Comparison of ENCODE assay signal across 8 cellular contexts in genomic region chr11:57499413-57499982, GRCh38. TPM values are rescaled to one million over a fixed set of nuclear protein-coding genes. Genes with fewer than 3 reads are reported as not detected.
DNase-seq lines count a peak whose midpoint lies in the region; ATAC-seq and TF ChIP-seq lines count a peak whose summit lies in the region.

No MANE protein-coding gene starts in this region.

- no peaks in the 10 kb centered on the region for H3K27me3 ChIP-seq in spleen (replicated peaks in 1 of 7)

- H3K4me3 Mint-ChIP-seq in dendritic cell treated with granulocyte-macrophage colony-stimulating factor and Interleukin-4, amounts not matched to agents 40 ng/mL and 50 ng/mL, for 4 days = peak overlapping the region; percentile 33

- peak overlapping the region in 5 of 8 donors; percentile 6 to 56 (median 15) for H3K4me3 ChIP-seq in spleen

- peak in 3 of 11 experiments; percentile 9 to 44 (median 43) for TF ChIP-seq CTCF in spleen (IDR thresholded peaks at IDR 0.05 in 8 of 11, conservative IDR thresholded peaks at IDR 0.05 in 3 of 11)

- peaks cover 9% of the 10 kb centered on the region for H3K4me1 Mint-ChIP-seq in dendritic cell treated with granulocyte-macrophage colony-stimulating factor and Interleukin-4, amounts not matched to agents 40 ng/mL and 50 ng/mL, for 4 days (ENCODE audit: low read depth)

- no peaks in the 10 kb centered on the region for H3K9me3 ChIP-seq in spleen

- peaks cover 0 to 45% (median 0%) of the 10 kb centered on the region in 6 donors for H3K36me3 ChIP-seq in spleen

- peak overlapping the region; percentile 26 for H3K27ac Mint-ChIP-seq in dendritic cell treated with granulocyte-macrophage colony-stimulating factor and Interleukin-4, amounts not matched to agents 40 ng/mL and 50 ng/mL, for 4 days

- DNase-seq in D341Med (ENCODE audit: low spot score) = peak; percentile 98
- peak; percentile 74 for DNase-seq in HK-2 (ENCODE audit: unreplicated experiment)
- peak; percentile 94 to 95 for DNase-seq in left colon
- peak; percentile 95 for DNase-seq in spleen
- DNase-seq in NCI-H146 (lab: John Stamatoyannopoulos, UW) = no peak

- H3K36me3 Mint-ChIP-seq in dendritic cell treated with granulocyte-macrophage colony-stimulating factor and Interleukin-4, amounts not matched to agents 40 ng/mL and 50 ng/mL, for 4 days (ENCODE audit: low read depth) = peaks cover 4% of the 10 kb centered on the region

- H3K27me3 Mint-ChIP-seq in dendritic cell treated with granulocyte-macrophage colony-stimulating factor and Interleukin-4, amounts not matched to agents 40 ng/mL and 50 ng/mL, for 4 days = no peaks in the 10 kb centered on the region

- H3K4me1 ChIP-seq in spleen = peaks cover 3 to 26% (median 17%) of the 10 kb centered on the region in 6 donors

- TF ChIP-seq POLR2A in spleen (IDR thresholded peaks at IDR 0.05) = no peak

- intact Hi-C loops in dendritic cell treated with granulocyte-macrophage colony-stimulating factor and Interleukin-4, amounts not matched to agents 40 ng/mL and 50 ng/mL, for 4 days (cut with micrococcal nuclease) = no loop called here
- intact Hi-C loops in left colon (cut with DNase I, micrococcal nuclease) = no loop called here
- intact Hi-C loops in spleen (cut with DNase I; ENCODE audit: low total_unique reads) = no loop called here

- peak overlapping the region in 6 of 8 donors; percentile 48 to 80 (median 75) for H3K27ac ChIP-seq in spleen

- 21 to 33% (median 29%) methylated on average over 33 to 35 of the region's 35 CpGs for WGBS in spleen, 5 donors

- peak; percentile 97 for ATAC-seq in GM21367 (IDR thresholded peaks at IDR 0.05; ENCODE audit: unreplicated experiment)
- peak; percentile 100 for ATAC-seq in SK-N-SH treated with all-trans-retinoic acid at 6 μM for 48 hours
- peak; percentile 100 for ATAC-seq in left colon

- no peaks in the 10 kb centered on the region for H3K9me3 Mint-ChIP-seq in dendritic cell treated with granulocyte-macrophage colony-stimulating factor and Interleukin-4, amounts not matched to agents 40 ng/mL and 50 ng/mL, for 4 days

TF ChIP-seq in SK-N-SH treated with all-trans-retinoic acid at 6 μM for 48 hours, 23 proteins besides CTCF, POLR2A, EP300 and RAD21:
- TF ChIP-seq ZNF565 (CRISPR knock-in tag; conservative IDR thresholded peaks at IDR 0.05; ENCODE audit: low read depth) (no peak), ZNF8 (CRISPR knock-in tag; IDR thresholded peaks at IDR 0.05) (no peak), CSRNP3 (CRISPR knock-in tag; IDR thresholded peaks at IDR 0.05) (no peak), TSHZ2 (CRISPR knock-in tag; IDR thresholded peaks at IDR 0.05) (no peak), TCF4 (CRISPR knock-in tag; IDR thresholded peaks at IDR 0.05; ENCODE audit: borderline replicate concordance) (no peak)

RNA-seq across cellular contexts. Expression of gene SLC43A1, which starts 16.0 kb away (rescaled TPM):
- total RNA-seq in left colon (1 to 10 TPM; 7.1 to 9.6 TPM), spleen (10 to 100 TPM in 5 of 7 donors, 1 to 10 TPM in 2; 7.0 to 16.1 (median 13.0) TPM)
- polyA plus RNA-seq in spleen = 1 to 10 TPM; 6.2 to 8.4 (median 6.4) TPM

RNA-seq across cellular contexts. Expression of gene TIMM10, which starts 31.1 kb away (rescaled TPM):
- 10 to 100 TPM; 28.6 to 47.4 TPM for total RNA-seq in left colon
- 10 to 100 TPM; 28.1 to 58.7 (median 39.0) TPM for total RNA-seq in spleen
- 10 to 100 TPM; 38.7 to 57.4 (median 56.1) TPM for polyA plus RNA-seq in spleen

RNA-seq across cellular contexts. Expression of gene SMTNL1, which starts 37.9 kb away (rescaled TPM):
- total RNA-seq in left colon (not detected), spleen (not detected)
- not detected for polyA plus RNA-seq in spleen

RNA-seq across cellular contexts. Expression of gene RTN4RL2, which starts 39.2 kb away (rescaled TPM):
- total RNA-seq in left colon (under 1 TPM; 0.67 to 0.98 TPM), spleen (1 to 10 TPM in 1 of 7 donors, under 1 TPM in 6; 0.37 to 2.0 (median 0.49) TPM)
- polyA plus RNA-seq in spleen = under 1 TPM; 0.15 to 0.73 (median 0.29) TPM
